Comparison of ENCODE assay signal across 8 cellular contexts in genomic region chr1:23743287-23744052, GRCh38. TPM values are rescaled to one million over a fixed set of nuclear protein-coding genes. Genes with fewer than 3 reads are reported as not detected.
DNase-seq lines count a peak whose midpoint lies in the region; ATAC-seq and TF ChIP-seq lines count a peak whose summit lies in the region.

ELOA (plus strand) TSS chr1:23743471; CDS start chr1:23743504, 33 bp downstream.

- peaks cover 45% of the 10 kb centered on the region for H3K4me1 Mint-ChIP-seq in activated CD8-positive, alpha-beta T cell treated with anti-CD3 and anti-CD28 coated beads, Interleukin-2, amount 10 ng/mL, durations not matched to agents 7 days and 5 days (ENCODE audit: low read depth)

- H3K27me3 ChIP-seq in AG04450 (ENCODE audit: control insufficient read depth, insufficient read depth, low read length) = no peaks in the 10 kb centered on the region

- no peaks in the 10 kb centered on the region for H3K9me3 ChIP-seq in AG04450 (ENCODE audit: control insufficient read depth, insufficient read depth, low read length)

- H3K27ac ChIP-seq in AG04450 (ENCODE audit: low read depth, low read length) = peak within 1 kb of the TSS; percentile 61

- H3K4me3 ChIP-seq in AG04450 (ENCODE audit: low read depth, low read length) = peak within 1 kb of the TSS; percentile 78

- peak within 1 kb of the TSS; percentile 93 for H3K4me3 Mint-ChIP-seq in activated CD8-positive, alpha-beta T cell treated with anti-CD3 and anti-CD28 coated beads, Interleukin-2, amount 10 ng/mL, durations not matched to agents 7 days and 5 days

- DNase-seq in AG04450 (ENCODE audit: low read depth, low spot score) (no peak), NCI-H748 treated with DMSO at 0.1 percent for 48 hours (lab: John Stamatoyannopoulos, UW) (peak; percentile 13), lung microvascular endothelial cell (ENCODE audit: low read depth in 2 of 2) (peak; percentile 66 to 73)
- peak; percentile 85 for DNase-seq in activated CD8-positive, alpha-beta T cell treated with anti-CD3 and anti-CD28 coated beads, Interleukin-2, amount 10 ng/mL, durations not matched to agents 7 days and 5 days
- DNase-seq in effector CD4-positive, alpha-beta T cell = peak; percentile 68
- DNase-seq in stimulated activated CD4-positive, alpha-beta T cell treated with anti-CD3 and anti-CD28 coated beads, TNF-alpha, amount 100 ng/mL, for 48 hours (ENCODE audit: low read depth in 3 of 3) = peak; percentile 50 to 74 (median 62)

- peak; percentile 71 for ATAC-seq in HG03097 (IDR thresholded peaks at IDR 0.05; ENCODE audit: low FRiP score, unreplicated experiment)
- peak; percentile 94 for ATAC-seq in activated CD8-positive, alpha-beta T cell treated with anti-CD3 and anti-CD28 coated beads, Interleukin-2, amount 10 ng/mL, durations not matched to agents 7 days and 5 days

- peaks cover 19% of the 10 kb centered on the region for H3K36me3 Mint-ChIP-seq in activated CD8-positive, alpha-beta T cell treated with anti-CD3 and anti-CD28 coated beads, Interleukin-2, amount 10 ng/mL, durations not matched to agents 7 days and 5 days (ENCODE audit: low read depth)

- POLR2A ChIA-PET in AG04450 (lab: Yijun Ruan, JAX) = interaction anchor here (0.5 to 1.0 kb wide), 6 partner anchors 13 to 143 kb away, joined by 3 to 7 read pairs (median 3); partner anchors contain the start of gene RPL11
- POLR2A ChIA-PET in activated CD8-positive, alpha-beta T cell treated with anti-CD3 and anti-CD28 coated beads, Interleukin-2, amount 10 ng/mL, durations not matched to agents 7 days and 5 days (lab: Charles Lee) = interaction anchor here (0.6 to 2.8 kb wide), 8 partner anchors 9 to 216 kb away, joined by 3 to 16 read pairs (median 7); partner anchors contain the start of genes PITHD1, PNRC2 and RPL11

- H3K27ac Mint-ChIP-seq in activated CD8-positive, alpha-beta T cell treated with anti-CD3 and anti-CD28 coated beads, Interleukin-2, amount 10 ng/mL, durations not matched to agents 7 days and 5 days = peak within 1 kb of the TSS; percentile 90

- H3K9me3 Mint-ChIP-seq in activated CD8-positive, alpha-beta T cell treated with anti-CD3 and anti-CD28 coated beads, Interleukin-2, amount 10 ng/mL, durations not matched to agents 7 days and 5 days (ENCODE audit: insufficient read depth) = no peaks in the 10 kb centered on the region

- H3K27me3 Mint-ChIP-seq in activated CD8-positive, alpha-beta T cell treated with anti-CD3 and anti-CD28 coated beads, Interleukin-2, amount 10 ng/mL, durations not matched to agents 7 days and 5 days (ENCODE audit: low read depth) = no peaks in the 10 kb centered on the region

- CTCF ChIA-PET in AG04450 (lab: Charles Lee) = no interaction called here
- CTCF ChIA-PET in activated CD8-positive, alpha-beta T cell treated with anti-CD3 and anti-CD28 coated beads, Interleukin-2, amount 10 ng/mL, durations not matched to agents 7 days and 5 days (lab: Charles Lee) = interaction anchor here (0.7 to 4.0 kb wide), 10 partner anchors 11 to 246 kb away, joined by 3 to 28 read pairs (median 3); partner anchors contain the start of gene RPL11

- TF ChIP-seq POLR2A in GM18526 (IDR thresholded peaks at IDR 0.05; ENCODE audit: extremely low read depth, insufficient read length) = peak; percentile 87

- no peak for TF ChIP-seq CTCF in AG04450 (IDR thresholded peaks at IDR 0.05; ENCODE audit: low read depth, low read length)

RNA-seq across cellular contexts. Expression of gene ELOA, which starts in this region (rescaled TPM):
- polyA plus RNA-seq in AG04450 (2011; rRNA removed) = 27.5 and 30.8 TPM in 2 replicates
- polyA minus RNA-seq in AG04450 (2011; rRNA and poly(A)+ RNA removed) = 29.7 and 31.1 TPM in 2 replicates
- 10 to 100 TPM; 29.2 to 31.0 TPM for total RNA-seq in activated CD8-positive, alpha-beta T cell treated with anti-CD3 and anti-CD28 coated beads, Interleukin-2, amount 10 ng/mL, durations not matched to agents 7 days and 5 days
- 13.9 and 22.2 TPM in 2 replicates for total RNA-seq in lung microvascular endothelial cell
